In genomic region chr5:119323630-119324000, GRCh38 we compare ENCODE assay signal across 1 cellular context.
TF ChIP-seq lines count a peak whose summit lies in the region.

No MANE protein-coding gene starts in this region.

TF ChIP-seq in GM23338, 12 proteins besides CTCF, POLR2A, EP300 and RAD21 (continued from another document):
- no peak for TF ChIP-seq REST (IDR thresholded peaks at IDR 0.05; ENCODE audit: unreplicated experiment)
